8 cellular contexts compared by ENCODE assay signal in genomic region chr15:41115652-41116115, GRCh38.
DNase-seq lines count a peak whose midpoint lies in the region; ATAC-seq lines count a peak whose summit lies in the region.

No MANE protein-coding gene starts in this region.

- peak overlapping the region; percentile 91 to 96 for H3K4me3 Mint-ChIP-seq in effector memory CD8-positive, alpha-beta T cell

- peak; percentile 56 for ATAC-seq in HG02759 (IDR thresholded peaks at IDR 0.05; ENCODE audit: unreplicated experiment)
- ATAC-seq in effector memory CD8-positive, alpha-beta T cell (replicated peaks), result peak; percentile 66

- peaks cover 31% of the 10 kb centered on the region for H3K36me3 Mint-ChIP-seq in effector memory CD8-positive, alpha-beta T cell (ENCODE audit: insufficient read depth)

- DNase-seq in NCI-H1417 (lab: John Stamatoyannopoulos, UW), result peak in 2 of 3 experiments; percentile 40 to 72
- DNase-seq in NCI-H1417 treated with DMSO at 0.1 percent for 48 hours (lab: John Stamatoyannopoulos, UW), result no peak
- peak; percentile 77 for DNase-seq in NCI-H2171 (lab: John Stamatoyannopoulos, UW)
- DNase-seq in activated CD8-positive, alpha-beta memory T cell treated with anti-CD3 and anti-CD28 coated beads for 1 hour (ENCODE audit: extremely low read depth in 1 of 2, low read depth in 1 of 2), result peak; percentile 15 to 41
- DNase-seq in effector memory CD8-positive, alpha-beta T cell, result peak; percentile 61 to 66 (median 64)
- peak; percentile 3 for DNase-seq in middle frontal gyrus (ENCODE audit: extremely low spot score, low spot score)
- peak; percentile 59 to 62 for DNase-seq in stimulated activated CD8-positive, alpha-beta memory T cell treated with anti-CD3 and anti-CD28 coated beads, Interleukin-2, amount 100 ng/mL, for 48 hours (ENCODE audit: low read depth in 2 of 2)

- peaks cover 19 to 28% of the 10 kb centered on the region in 2 donors for H3K4me1 Mint-ChIP-seq in effector memory CD8-positive, alpha-beta T cell (ENCODE audit: low read depth in 2 of 2)

- peak overlapping the region; percentile 96 to 100 for H3K27ac Mint-ChIP-seq in effector memory CD8-positive, alpha-beta T cell

- H3K27me3 Mint-ChIP-seq in effector memory CD8-positive, alpha-beta T cell, result no peaks in the 10 kb centered on the region

- no peaks in the 10 kb centered on the region for H3K9me3 Mint-ChIP-seq in effector memory CD8-positive, alpha-beta T cell
